26 cellular contexts compared by ENCODE assay signal in the genomic region with DNA sequence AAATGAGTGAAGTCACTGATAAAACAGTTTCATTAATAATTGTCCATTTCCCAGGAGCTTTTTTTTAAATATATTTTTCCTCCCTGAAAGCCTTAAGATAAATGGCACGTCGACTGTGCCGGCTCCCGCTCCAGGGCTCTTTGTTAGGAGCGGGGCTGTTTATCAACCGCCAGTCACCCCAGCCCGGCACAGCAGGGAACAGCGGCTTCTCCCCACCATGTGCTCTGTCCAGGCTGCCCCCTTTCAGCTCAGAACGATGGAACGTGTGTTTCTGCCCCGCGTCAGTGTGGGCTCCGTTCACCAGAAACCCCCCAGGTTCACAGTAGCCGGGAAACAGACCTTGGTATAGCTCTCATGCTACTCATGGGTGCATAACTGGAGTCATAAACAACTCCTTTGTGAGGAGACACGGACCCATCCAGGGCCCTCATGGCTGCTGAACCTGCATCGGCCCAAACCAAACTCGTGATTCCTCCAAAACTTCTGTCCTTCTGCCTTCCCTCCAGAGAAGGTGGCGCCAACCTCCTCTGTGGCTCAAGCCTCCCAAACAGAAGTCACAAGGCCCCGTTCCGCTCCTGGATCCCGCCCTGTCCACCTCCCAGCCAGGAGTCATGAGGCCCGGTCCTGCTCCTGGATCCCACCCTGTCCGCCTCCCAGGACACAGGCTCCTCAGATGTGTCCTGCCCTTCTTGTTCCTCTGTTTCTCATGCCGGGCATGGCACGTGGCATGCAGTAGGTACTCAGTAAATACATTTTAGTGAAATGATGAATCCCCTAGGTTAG.
DNase-seq lines count a peak whose midpoint lies in the region; ATAC-seq and TF ChIP-seq lines count a peak whose summit lies in the region.
"Had no signal": no experiment of that assay in that cellular context is flagged by ENCODE, and none has a peak within 500 bp of the region (broad histone marks: within the 10 kb centered on the region; RNA-seq: fewer than 3 reads in every experiment).

No MANE protein-coding gene starts in this region.

- H3K4me3 Mint-ChIP-seq in activated T-helper 17 cell treated with anti-CD3 and anti-CD28 coated beads, Interleukin-2, amount 50 U/mL, for 72 hours, result no peak overlapping the region
- H3K4me3 Mint-ChIP-seq: B cell; CD8-positive, alpha-beta T cell; IgD-negative memory B cell had no signal

- H3K36me3 Mint-ChIP-seq in activated T-helper 17 cell treated with anti-CD3 and anti-CD28 coated beads, Interleukin-2, amount 50 U/mL, for 72 hours (ENCODE audit: low read depth), result no peaks in the 10 kb centered on the region
- H3K36me3 Mint-ChIP-seq: CD8-positive, alpha-beta T cell had no signal

- H3K79me2 ChIP-seq in osteoblast (ENCODE audit: insufficient read depth, low read length), result no peaks in the 10 kb centered on the region

- TF ChIP-seq CTCF in dorsolateral prefrontal cortex (IDR thresholded peaks at IDR 0.05 in 54 of 56, conservative IDR thresholded peaks at IDR 0.05 in 2 of 56; ENCODE audit: low read depth in 1 of 56, partially characterized antibody in 56 of 56), result no peak
- no peak for TF ChIP-seq CTCF in osteoblast (IDR thresholded peaks at IDR 0.05; ENCODE audit: extremely low read depth, low read depth, low read length)

- H3K4me3 ChIP-seq in dorsolateral prefrontal cortex (no peak overlapping the region), osteoblast (ENCODE audit: insufficient read depth, low read length) (no peak overlapping the region)

- no peak for ATAC-seq in activated T-helper 17 cell treated with anti-CD3 and anti-CD28 coated beads, Interleukin-2, amount 50 U/mL, for 72 hours (replicated peaks)
- no peak for ATAC-seq in HG02623 (IDR thresholded peaks at IDR 0.05; ENCODE audit: unreplicated experiment)
- no peak for ATAC-seq in SK-N-SH treated with all-trans-retinoic acid at 6 μM for 48 hours
- ATAC-seq: CD8-positive, alpha-beta T cell; HCT116 had no signal

- intact Hi-C loops in dorsolateral prefrontal cortex (cut with DNase I), result no loop called here

- H3K27me3 Mint-ChIP-seq in activated T-helper 17 cell treated with anti-CD3 and anti-CD28 coated beads, Interleukin-2, amount 50 U/mL, for 72 hours, result peaks cover 11% of the 10 kb centered on the region

- H3K4me1 Mint-ChIP-seq in activated T-helper 17 cell treated with anti-CD3 and anti-CD28 coated beads, Interleukin-2, amount 50 U/mL, for 72 hours, result no peaks in the 10 kb centered on the region
- H3K4me1 Mint-ChIP-seq: B cell had no signal

- DNase-seq in DMS53 (lab: John Stamatoyannopoulos, UW), result peak; percentile 24
- DNase-seq in DMS53 treated with DMSO at 0.1 percent for 48 hours (lab: John Stamatoyannopoulos, UW; ENCODE audit: unreplicated experiment), result no peak
- DNase-seq in dorsolateral prefrontal cortex, result no peak
- peak; percentile 86 for DNase-seq in osteoblast (ENCODE audit: insufficient read length, low spot score, missing footprints)
- DNase-seq: Caco-2; CD8-positive, alpha-beta T cell; DMS79 treated with DMSO at 0.1 percent for 48 hours; GF-D8; GOT3; NCI-H1048; NCI-H1417; NCI-H1694; NCI-H2029 treated with DMSO at 0.1 percent for 48 hours; NCI-H2227 treated with DMSO at 0.1 percent for 48 hours; NCI-H526 treated with DMSO at 0.1 percent for 48 hours; RPMI8226; SHP77 treated with DMSO at 0.1 percent for 48 hours had no signal

- H2AFZ ChIP-seq in osteoblast (ENCODE audit: low read length), result no peak overlapping the region

- H3K4me2 ChIP-seq in osteoblast (ENCODE audit: insufficient read depth, low read length), result no peak overlapping the region

- H3K9me3 Mint-ChIP-seq in activated T-helper 17 cell treated with anti-CD3 and anti-CD28 coated beads, Interleukin-2, amount 50 U/mL, for 72 hours, result no peaks in the 10 kb centered on the region
- H3K9me3 Mint-ChIP-seq: CD8-positive, alpha-beta T cell; IgD-negative memory B cell had no signal

- H3K27ac Mint-ChIP-seq in activated T-helper 17 cell treated with anti-CD3 and anti-CD28 coated beads, Interleukin-2, amount 50 U/mL, for 72 hours, result no peak overlapping the region
- H3K27ac Mint-ChIP-seq: B cell; CD8-positive, alpha-beta T cell; IgD-negative memory B cell had no signal

- no peaks in the 10 kb centered on the region for H3K4me1 ChIP-seq in osteoblast (ENCODE audit: insufficient read depth, low read length)
- H3K4me1 ChIP-seq: Caco-2 had no signal

- no peaks in the 10 kb centered on the region for H3K27me3 ChIP-seq in dorsolateral prefrontal cortex
- peaks cover 3% of the 10 kb centered on the region for H3K27me3 ChIP-seq in osteoblast (ENCODE audit: insufficient read depth, low read length)

- H4K20me1 ChIP-seq in osteoblast (ENCODE audit: insufficient read depth, low read length), result no peaks in the 10 kb centered on the region

- H3K27ac ChIP-seq in dorsolateral prefrontal cortex, result peak overlapping the region in 58 of 59 donors; percentile 32 to 99 (median 78)
- no peak overlapping the region for H3K27ac ChIP-seq in osteoblast (ENCODE audit: low read depth, low read length)
- H3K27ac ChIP-seq: 22Rv1, C4-2B, HL-60 had no signal

- no peaks in the 10 kb centered on the region for H3K9me3 ChIP-seq in osteoblast (ENCODE audit: low read depth, low read length)
- H3K9me3 ChIP-seq: Caco-2 had no signal

- no peaks in the 10 kb centered on the region for H3K36me3 ChIP-seq in osteoblast (ENCODE audit: insufficient read depth, low read length)

TF ChIP-seq in SK-N-SH treated with all-trans-retinoic acid at 6 μM for 48 hours, 23 proteins besides CTCF, POLR2A, EP300 and RAD21 (continues in another document):
- TF ChIP-seq CSRNP3 (CRISPR knock-in tag; IDR thresholded peaks at IDR 0.05) (no peak), ISL1 (CRISPR knock-in tag; IDR thresholded peaks at IDR 0.05) (no peak), RARB (CRISPR knock-in tag; IDR thresholded peaks at IDR 0.05) (no peak), PATZ1 (CRISPR knock-in tag; IDR thresholded peaks at IDR 0.05; ENCODE audit: borderline replicate concordance) (no peak), POU6F1 (CRISPR knock-in tag; IDR thresholded peaks at IDR 0.05; ENCODE audit: borderline replicate concordance, low read depth) (no peak), OSR1 (CRISPR knock-in tag; IDR thresholded peaks at IDR 0.05) (no peak), CSDC2 (CRISPR knock-in tag; IDR thresholded peaks at IDR 0.05) (no peak), TCF4 (CRISPR knock-in tag; IDR thresholded peaks at IDR 0.05; ENCODE audit: borderline replicate concordance) (no peak), PPARA (CRISPR knock-in tag; IDR thresholded peaks at IDR 0.05; ENCODE audit: borderline replicate concordance) (no peak), BACH2 (CRISPR knock-in tag; IDR thresholded peaks at IDR 0.05; ENCODE audit: borderline replicate concordance) (no peak), GLIS3 (CRISPR knock-in tag; IDR thresholded peaks at IDR 0.05) (no peak), SNAI2 (CRISPR knock-in tag; IDR thresholded peaks at IDR 0.05) (no peak), ZNF70 (CRISPR knock-in tag; IDR thresholded peaks at IDR 0.05) (no peak), ESRRG (CRISPR knock-in tag; IDR thresholded peaks at IDR 0.05) (no peak), ZNF565 (CRISPR knock-in tag; conservative IDR thresholded peaks at IDR 0.05; ENCODE audit: low read depth) (no peak), TOX (CRISPR knock-in tag; IDR thresholded peaks at IDR 0.05; ENCODE audit: borderline replicate concordance) (no peak)

Comparison
In these comparisons a context has a peak if more than half of its experiments do, and no peak if none do; other contexts are left out.
1. DNase-seq: peak in DMS53 (single experiment) and osteoblast (single experiment); none in DMS53 treated with DMSO at 0.1 percent for 48 hours (single experiment) and dorsolateral prefrontal cortex (0 of 10).